Comparison of ENCODE assay signal across 9 cellular contexts in genomic region chr20:54044156-54044555, GRCh38. TPM values are rescaled to one million over a fixed set of nuclear protein-coding genes. Genes with fewer than 3 reads are reported as not detected.
DNase-seq lines count a peak whose midpoint lies in the region; ATAC-seq, FAIRE-seq and TF ChIP-seq lines count a peak whose summit lies in the region.
"Had no signal": no experiment of that assay in that cellular context is flagged by ENCODE, and none has a peak within 500 bp of the region (broad histone marks: within the 10 kb centered on the region; RNA-seq: fewer than 3 reads in every experiment).

No MANE protein-coding gene starts in this region.

- H3K4me3 ChIP-seq in bronchial epithelial cell (ENCODE audit: low read depth, low read length), result no peak overlapping the region

- TF ChIP-seq CTCF in bronchial epithelial cell (IDR thresholded peaks at IDR 0.05; ENCODE audit: insufficient read depth, low read length, severe bottlenecking), result no peak

- H3K27ac Mint-ChIP-seq in activated naive CD4-positive, alpha-beta T cell treated with anti-CD3 and anti-CD28 coated beads, Interleukin-2, amount 50 U/mL, for 72 hours, result peak overlapping the region in 1 of 2 donors; percentile 93
- H3K27ac Mint-ChIP-seq: CD4-positive, alpha-beta memory T cell had no signal

- peaks cover 0 to 18% of the 10 kb centered on the region in 2 donors for H3K9me3 Mint-ChIP-seq in activated naive CD4-positive, alpha-beta T cell treated with anti-CD3 and anti-CD28 coated beads, Interleukin-2, amount 50 U/mL, for 72 hours

- H3K27me3 ChIP-seq in bronchial epithelial cell (ENCODE audit: control insufficient read depth, insufficient read depth, low read length), result no peaks in the 10 kb centered on the region

- FAIRE-seq in bronchial epithelial cell (lab: Jason Lieb, UNC), result no peak

- no peaks in the 10 kb centered on the region for H3K36me3 Mint-ChIP-seq in activated naive CD4-positive, alpha-beta T cell treated with anti-CD3 and anti-CD28 coated beads, Interleukin-2, amount 50 U/mL, for 72 hours
- H3K36me3 Mint-ChIP-seq: CD4-positive, alpha-beta memory T cell had no signal

- ATAC-seq in activated naive CD4-positive, alpha-beta T cell treated with anti-CD3 and anti-CD28 coated beads, Interleukin-2, amount 50 U/mL, for 72 hours, result peak; percentile 67 to 97
- peak; percentile 71 for ATAC-seq in HG03575 (IDR thresholded peaks at IDR 0.05; ENCODE audit: extremely low read depth, insufficient number of reproducible peaks, low FRiP score, unreplicated experiment)

- peak in 1 of 2 donors; percentile 11 for DNase-seq in activated naive CD4-positive, alpha-beta T cell treated with anti-CD3 and anti-CD28 coated beads, Interleukin-2, amount 50 U/mL, for 72 hours (ENCODE audit: low spot score in 2 of 2)
- DNase-seq in activated naive CD4-positive, alpha-beta T cell (lab: John Stamatoyannopoulos, UW), result no peak
- DNase-seq in bronchial epithelial cell (ENCODE audit: low read depth) (peak; percentile 76), superior temporal gyrus (ENCODE audit: extremely low spot score) (peak; percentile 40), ecto neural progenitor cell (ENCODE audit: low spot score) (no peak)
- no peak for DNase-seq in activated CD4-positive, alpha-beta T cell treated with anti-CD3 and anti-CD28 coated beads for 1 hour
- no peak for DNase-seq in activated CD4-positive, alpha-beta T cell treated with anti-CD3 and anti-CD28 coated beads, Interleukin-2, amount 50 U/mL, for 1 hour
- DNase-seq: CD4-positive, alpha-beta memory T cell had no signal

- no peaks in the 10 kb centered on the region for H3K36me3 ChIP-seq in bronchial epithelial cell (ENCODE audit: control insufficient read depth, insufficient read depth, low read length)

RNA-seq across cellular contexts. Expression of gene BCAS1, which starts 26.2 kb away (rescaled TPM):
- not detected for total RNA-seq in activated naive CD4-positive, alpha-beta T cell treated with anti-CD3 and anti-CD28 coated beads, Interleukin-2, amount 50 U/mL, for 72 hours
- 0.90 TPM in 1 of 2 replicates, not detected in the other for total RNA-seq in bronchial epithelial cell

Comparison
In these comparisons a context has a peak if more than half of its experiments do, and no peak if none do; other contexts are left out.
1. DNase-seq: peak in bronchial epithelial cell (single experiment) and superior temporal gyrus (single experiment); none in activated naive CD4-positive, alpha-beta T cell (0 of 4), activated CD4-positive, alpha-beta T cell treated with anti-CD3 and anti-CD28 coated beads for 1 hour (single experiment), ecto neural progenitor cell (single experiment) and activated CD4-positive, alpha-beta T cell treated with anti-CD3 and anti-CD28 coated beads, Interleukin-2, amount 50 U/mL, for 1 hour (single experiment).